1 cellular context compared by ENCODE assay signal in genomic region chr18:712401-713134, GRCh38.
TF ChIP-seq lines count a peak whose summit lies in the region.

ENOSF1 (minus strand) TSS chr18:712630; CDS start chr18:712587, 43 bp downstream.

TF ChIP-seq in HepG2, 621 proteins besides CTCF, POLR2A, EP300 and RAD21 (continued from another document and continues in another):
- TF ChIP-seq, protein P1, sequence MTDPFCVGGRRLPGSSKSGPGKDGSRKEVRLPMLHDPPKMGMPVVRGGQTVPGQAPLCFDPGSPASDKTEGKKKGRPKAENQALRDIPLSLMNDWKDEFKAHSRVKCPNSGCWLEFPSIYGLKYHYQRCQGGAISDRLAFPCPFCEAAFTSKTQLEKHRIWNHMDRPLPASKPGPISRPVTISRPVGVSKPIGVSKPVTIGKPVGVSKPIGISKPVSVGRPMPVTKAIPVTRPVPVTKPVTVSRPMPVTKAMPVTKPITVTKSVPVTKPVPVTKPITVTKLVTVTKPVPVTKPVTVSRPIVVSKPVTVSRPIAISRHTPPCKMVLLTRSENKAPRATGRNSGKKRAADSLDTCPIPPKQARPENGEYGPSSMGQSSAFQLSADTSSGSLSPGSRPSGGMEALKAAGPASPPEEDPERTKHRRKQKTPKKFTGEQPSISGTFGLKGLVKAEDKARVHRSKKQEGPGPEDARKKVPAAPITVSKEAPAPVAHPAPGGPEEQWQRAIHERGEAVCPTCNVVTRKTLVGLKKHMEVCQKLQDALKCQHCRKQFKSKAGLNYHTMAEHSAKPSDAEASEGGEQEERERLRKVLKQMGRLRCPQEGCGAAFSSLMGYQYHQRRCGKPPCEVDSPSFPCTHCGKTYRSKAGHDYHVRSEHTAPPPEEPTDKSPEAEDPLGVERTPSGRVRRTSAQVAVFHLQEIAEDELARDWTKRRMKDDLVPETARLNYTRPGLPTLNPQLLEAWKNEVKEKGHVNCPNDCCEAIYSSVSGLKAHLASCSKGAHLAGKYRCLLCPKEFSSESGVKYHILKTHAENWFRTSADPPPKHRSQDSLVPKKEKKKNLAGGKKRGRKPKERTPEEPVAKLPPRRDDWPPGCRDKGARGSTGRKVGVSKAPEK (CRISPR knock-in tag; IDR thresholded peaks at IDR 0.05; ENCODE audit: borderline replicate concordance) = no peak
- TF ChIP-seq ZFP1 (CRISPR knock-in tag; IDR thresholded peaks at IDR 0.05) (0 out of 2 replicates have a peak, but pooled peaks have one; percentile 16), ATRX (CRISPR knock-in tag; IDR thresholded peaks at IDR 0.05; ENCODE audit: borderline replicate concordance) (no peak), ZNF776 (CRISPR knock-in tag; IDR thresholded peaks at IDR 0.05) (no peak), ZNF839 (CRISPR knock-in tag; IDR thresholded peaks at IDR 0.05; ENCODE audit: borderline replicate concordance) (no peak), HNF4A (CRISPR knock-in tag; IDR thresholded peaks at IDR 0.05) (no peak; the same call in 1 of the 2 replicates), ZSCAN5A (CRISPR knock-in tag; IDR thresholded peaks at IDR 0.05; ENCODE audit: borderline replicate concordance) (peak; percentile 41; the same call in 1 of the 2 replicates), PTBP1 (IDR thresholded peaks at IDR 0.05; ENCODE audit: low read depth, low read length, poor library complexity, severe bottlenecking) (no peak), ZNF549 (CRISPR knock-in tag; IDR thresholded peaks at IDR 0.05) (no peak), ZNF772 (CRISPR knock-in tag; IDR thresholded peaks at IDR 0.05) (0 out of 2 replicates have a peak, but pooled peaks have one; percentile 53), POGZ (CRISPR knock-in tag; IDR thresholded peaks at IDR 0.05) (peak; percentile 40), MED8 (CRISPR knock-in tag; IDR thresholded peaks at IDR 0.05; ENCODE audit: insufficient replicate concordance) (no peak), ZNF280B (CRISPR knock-in tag; IDR thresholded peaks at IDR 0.05; ENCODE audit: borderline replicate concordance) (peak; percentile 17; the same call in 1 of the 2 replicates), ZFX (CRISPR knock-in tag; IDR thresholded peaks at IDR 0.05; ENCODE audit: low read depth) (peak; percentile 49; the same call in 1 of the 2 replicates), BORCS8-MEF2B (CRISPR knock-in tag; IDR thresholded peaks at IDR 0.05) (peak; percentile 66; the same call in 1 of the 2 replicates), FOXJ3 (CRISPR knock-in tag; IDR thresholded peaks at IDR 0.05; ENCODE audit: borderline replicate concordance) (no peak), GLMP (CRISPR knock-in tag; IDR thresholded peaks at IDR 0.05; ENCODE audit: borderline replicate concordance) (no peak), ISL2 (CRISPR knock-in tag; IDR thresholded peaks at IDR 0.05) (peak; percentile 47; the same call in 1 of the 2 replicates), ZNF782 (CRISPR knock-in tag; IDR thresholded peaks at IDR 0.05; ENCODE audit: borderline replicate concordance) (0 out of 2 replicates have a peak, but pooled peaks have one; percentile 46), NFE2 (CRISPR knock-in tag; IDR thresholded peaks at IDR 0.05) (no peak), ZNF841 (CRISPR knock-in tag; IDR thresholded peaks at IDR 0.05; ENCODE audit: borderline replicate concordance) (no peak), ZNF224 (CRISPR knock-in tag; IDR thresholded peaks at IDR 0.05) (no peak), ZBTB14 (CRISPR knock-in tag; IDR thresholded peaks at IDR 0.05) (peak; percentile 73), MEIS1 (CRISPR knock-in tag; IDR thresholded peaks at IDR 0.05; ENCODE audit: borderline replicate concordance) (no peak), MTA3 (CRISPR knock-in tag; IDR thresholded peaks at IDR 0.05) (no peak), ELF4 (CRISPR knock-in tag; IDR thresholded peaks at IDR 0.05; ENCODE audit: borderline replicate concordance) (no peak), MTA1 (CRISPR knock-in tag; IDR thresholded peaks at IDR 0.05; ENCODE audit: borderline replicate concordance) (peak; percentile 82; the same call in 1 of the 2 replicates), PCBP2 (optimal IDR thresholded peaks at IDR 0.05; ENCODE audit: low read depth, low read length, poor library complexity, severe bottlenecking) (no peak), BCL3 (CRISPR knock-in tag; IDR thresholded peaks at IDR 0.05) (no peak), ZNF576 (CRISPR knock-in tag; IDR thresholded peaks at IDR 0.05) (no peak), WIZ (CRISPR knock-in tag; IDR thresholded peaks at IDR 0.05) (peak; percentile 90; the same call in 1 of the 2 replicates), HCFC1 (IDR thresholded peaks at IDR 0.05; ENCODE audit: low read depth, low read length) (no peak), TP53 (CRISPR knock-in tag; conservative IDR thresholded peaks at IDR 0.05) (no peak), SMARCC2 (IDR thresholded peaks at IDR 0.05) (no peak), MED13 (CRISPR knock-in tag; IDR thresholded peaks at IDR 0.05) (no peak), ZNF501 (CRISPR knock-in tag; IDR thresholded peaks at IDR 0.05) (no peak; the same call in 1 of the 2 replicates), MZF1 (CRISPR knock-in tag; IDR thresholded peaks at IDR 0.05; ENCODE audit: borderline replicate concordance) (no peak), THYN1 (CRISPR knock-in tag; IDR thresholded peaks at IDR 0.05; ENCODE audit: borderline replicate concordance, low read depth) (no peak), SIX1 (CRISPR knock-in tag; IDR thresholded peaks at IDR 0.05; ENCODE audit: borderline replicate concordance) (no peak), PPARG (CRISPR knock-in tag; conservative IDR thresholded peaks at IDR 0.05) (no peak; the same call in 1 of the 2 replicates), SP1 (IDR thresholded peaks at IDR 0.05) (no peak), SP1 (CRISPR knock-in tag; IDR thresholded peaks at IDR 0.05) (no peak), ZMYM3 (CRISPR knock-in tag; IDR thresholded peaks at IDR 0.05) (0 out of 2 replicates have a peak, but pooled peaks have one; percentile 8), REPIN1 (CRISPR knock-in tag; IDR thresholded peaks at IDR 0.05; ENCODE audit: borderline replicate concordance, low read depth) (peak; percentile 42; the same call in 1 of the 2 replicates), ZSCAN22 (CRISPR knock-in tag; IDR thresholded peaks at IDR 0.05) (peak; percentile 44; the same call in 1 of the 2 replicates), MIER2 (CRISPR knock-in tag; IDR thresholded peaks at IDR 0.05) (no peak), ZNF609 (CRISPR knock-in tag; IDR thresholded peaks at IDR 0.05; ENCODE audit: borderline replicate concordance) (peak; percentile 54; the same call in 1 of the 2 replicates), KMT2B (CRISPR knock-in tag; IDR thresholded peaks at IDR 0.05) (peak; percentile 60; the same call in 1 of the 2 replicates), ZNF749 (CRISPR knock-in tag; IDR thresholded peaks at IDR 0.05; ENCODE audit: borderline replicate concordance) (peak; percentile 90)
- TF ChIP-seq, protein P2, sequence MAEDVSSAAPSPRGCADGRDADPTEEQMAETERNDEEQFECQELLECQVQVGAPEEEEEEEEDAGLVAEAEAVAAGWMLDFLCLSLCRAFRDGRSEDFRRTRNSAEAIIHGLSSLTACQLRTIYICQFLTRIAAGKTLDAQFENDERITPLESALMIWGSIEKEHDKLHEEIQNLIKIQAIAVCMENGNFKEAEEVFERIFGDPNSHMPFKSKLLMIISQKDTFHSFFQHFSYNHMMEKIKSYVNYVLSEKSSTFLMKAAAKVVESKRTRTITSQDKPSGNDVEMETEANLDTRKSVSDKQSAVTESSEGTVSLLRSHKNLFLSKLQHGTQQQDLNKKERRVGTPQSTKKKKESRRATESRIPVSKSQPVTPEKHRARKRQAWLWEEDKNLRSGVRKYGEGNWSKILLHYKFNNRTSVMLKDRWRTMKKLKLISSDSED (CRISPR knock-in tag; IDR thresholded peaks at IDR 0.05) = 0 out of 2 replicates have a peak, but pooled peaks have one; percentile 28
- TF ChIP-seq, protein P3, sequence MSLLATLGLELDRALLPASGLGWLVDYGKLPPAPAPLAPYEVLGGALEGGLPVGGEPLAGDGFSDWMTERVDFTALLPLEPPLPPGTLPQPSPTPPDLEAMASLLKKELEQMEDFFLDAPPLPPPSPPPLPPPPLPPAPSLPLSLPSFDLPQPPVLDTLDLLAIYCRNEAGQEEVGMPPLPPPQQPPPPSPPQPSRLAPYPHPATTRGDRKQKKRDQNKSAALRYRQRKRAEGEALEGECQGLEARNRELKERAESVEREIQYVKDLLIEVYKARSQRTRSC (CRISPR knock-in tag; IDR thresholded peaks at IDR 0.05; ENCODE audit: low read depth) = no peak
